In genomic region chr5:128516978-128517377, GRCh38 we compare ENCODE assay signal across 10 cellular contexts.
"Had no signal": no experiment of that assay in that cellular context is flagged by ENCODE, and none has a peak within 500 bp of the region (broad histone marks: within the 10 kb centered on the region; RNA-seq: fewer than 3 reads in every experiment).

No MANE protein-coding gene starts in this region.

- DNase-seq: GOT3, H7, H9, HCEC 1CT, HFFc6 had no signal

- H3K9me3 ChIP-seq: HAP-1 had no signal

- H3K4me2 ChIP-seq: GM23338 had no signal

- FAIRE-seq: H1, H54 had no signal

- ATAC-seq: GM23338, HCT116 had no signal

- H3K4me1 ChIP-seq: HAP-1 had no signal

- H2AFZ ChIP-seq: GM23338 had no signal

- H3K4me3 ChIP-seq: GM23338, HAP-1 had no signal
